In the genomic region with DNA sequence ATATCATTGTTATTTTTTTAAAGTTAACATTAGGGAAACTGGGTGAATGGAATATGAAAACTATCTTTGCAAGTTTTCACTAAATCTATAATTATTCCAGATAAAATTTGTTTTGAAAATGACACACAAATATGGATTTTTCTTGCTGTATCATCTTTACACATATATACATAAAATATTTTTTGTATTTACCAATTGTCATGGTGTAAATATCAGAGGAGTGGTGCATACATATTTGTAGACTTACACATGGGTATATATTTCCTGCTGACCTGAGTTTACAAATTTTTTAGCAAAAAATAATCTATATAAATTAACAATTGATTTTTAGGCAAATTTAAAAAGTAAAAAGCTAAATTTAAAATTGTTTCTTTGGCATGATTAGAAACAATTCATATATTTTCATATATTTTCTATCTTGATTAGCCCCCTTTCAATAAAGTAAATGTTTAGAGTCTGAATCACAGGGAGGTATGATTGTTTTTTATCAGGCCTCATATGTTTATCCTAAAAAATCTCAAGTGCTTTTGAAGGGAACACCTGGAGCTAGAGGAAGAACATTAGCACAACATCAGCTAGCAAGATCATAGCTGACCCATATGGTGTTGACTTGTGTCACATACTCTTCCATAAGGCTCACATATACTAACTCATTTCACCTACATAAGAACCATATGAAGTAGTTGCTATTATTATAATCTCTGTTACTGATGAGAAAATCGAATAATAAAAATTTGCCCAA, we compare ENCODE assay signal across 1 cellular context.
TF ChIP-seq lines count a peak whose summit lies in the region.

No MANE protein-coding gene starts in this region.

TF ChIP-seq in GM23338, 12 proteins besides CTCF, POLR2A, EP300 and RAD21 (continued from another document):
- TF ChIP-seq, protein P1, sequence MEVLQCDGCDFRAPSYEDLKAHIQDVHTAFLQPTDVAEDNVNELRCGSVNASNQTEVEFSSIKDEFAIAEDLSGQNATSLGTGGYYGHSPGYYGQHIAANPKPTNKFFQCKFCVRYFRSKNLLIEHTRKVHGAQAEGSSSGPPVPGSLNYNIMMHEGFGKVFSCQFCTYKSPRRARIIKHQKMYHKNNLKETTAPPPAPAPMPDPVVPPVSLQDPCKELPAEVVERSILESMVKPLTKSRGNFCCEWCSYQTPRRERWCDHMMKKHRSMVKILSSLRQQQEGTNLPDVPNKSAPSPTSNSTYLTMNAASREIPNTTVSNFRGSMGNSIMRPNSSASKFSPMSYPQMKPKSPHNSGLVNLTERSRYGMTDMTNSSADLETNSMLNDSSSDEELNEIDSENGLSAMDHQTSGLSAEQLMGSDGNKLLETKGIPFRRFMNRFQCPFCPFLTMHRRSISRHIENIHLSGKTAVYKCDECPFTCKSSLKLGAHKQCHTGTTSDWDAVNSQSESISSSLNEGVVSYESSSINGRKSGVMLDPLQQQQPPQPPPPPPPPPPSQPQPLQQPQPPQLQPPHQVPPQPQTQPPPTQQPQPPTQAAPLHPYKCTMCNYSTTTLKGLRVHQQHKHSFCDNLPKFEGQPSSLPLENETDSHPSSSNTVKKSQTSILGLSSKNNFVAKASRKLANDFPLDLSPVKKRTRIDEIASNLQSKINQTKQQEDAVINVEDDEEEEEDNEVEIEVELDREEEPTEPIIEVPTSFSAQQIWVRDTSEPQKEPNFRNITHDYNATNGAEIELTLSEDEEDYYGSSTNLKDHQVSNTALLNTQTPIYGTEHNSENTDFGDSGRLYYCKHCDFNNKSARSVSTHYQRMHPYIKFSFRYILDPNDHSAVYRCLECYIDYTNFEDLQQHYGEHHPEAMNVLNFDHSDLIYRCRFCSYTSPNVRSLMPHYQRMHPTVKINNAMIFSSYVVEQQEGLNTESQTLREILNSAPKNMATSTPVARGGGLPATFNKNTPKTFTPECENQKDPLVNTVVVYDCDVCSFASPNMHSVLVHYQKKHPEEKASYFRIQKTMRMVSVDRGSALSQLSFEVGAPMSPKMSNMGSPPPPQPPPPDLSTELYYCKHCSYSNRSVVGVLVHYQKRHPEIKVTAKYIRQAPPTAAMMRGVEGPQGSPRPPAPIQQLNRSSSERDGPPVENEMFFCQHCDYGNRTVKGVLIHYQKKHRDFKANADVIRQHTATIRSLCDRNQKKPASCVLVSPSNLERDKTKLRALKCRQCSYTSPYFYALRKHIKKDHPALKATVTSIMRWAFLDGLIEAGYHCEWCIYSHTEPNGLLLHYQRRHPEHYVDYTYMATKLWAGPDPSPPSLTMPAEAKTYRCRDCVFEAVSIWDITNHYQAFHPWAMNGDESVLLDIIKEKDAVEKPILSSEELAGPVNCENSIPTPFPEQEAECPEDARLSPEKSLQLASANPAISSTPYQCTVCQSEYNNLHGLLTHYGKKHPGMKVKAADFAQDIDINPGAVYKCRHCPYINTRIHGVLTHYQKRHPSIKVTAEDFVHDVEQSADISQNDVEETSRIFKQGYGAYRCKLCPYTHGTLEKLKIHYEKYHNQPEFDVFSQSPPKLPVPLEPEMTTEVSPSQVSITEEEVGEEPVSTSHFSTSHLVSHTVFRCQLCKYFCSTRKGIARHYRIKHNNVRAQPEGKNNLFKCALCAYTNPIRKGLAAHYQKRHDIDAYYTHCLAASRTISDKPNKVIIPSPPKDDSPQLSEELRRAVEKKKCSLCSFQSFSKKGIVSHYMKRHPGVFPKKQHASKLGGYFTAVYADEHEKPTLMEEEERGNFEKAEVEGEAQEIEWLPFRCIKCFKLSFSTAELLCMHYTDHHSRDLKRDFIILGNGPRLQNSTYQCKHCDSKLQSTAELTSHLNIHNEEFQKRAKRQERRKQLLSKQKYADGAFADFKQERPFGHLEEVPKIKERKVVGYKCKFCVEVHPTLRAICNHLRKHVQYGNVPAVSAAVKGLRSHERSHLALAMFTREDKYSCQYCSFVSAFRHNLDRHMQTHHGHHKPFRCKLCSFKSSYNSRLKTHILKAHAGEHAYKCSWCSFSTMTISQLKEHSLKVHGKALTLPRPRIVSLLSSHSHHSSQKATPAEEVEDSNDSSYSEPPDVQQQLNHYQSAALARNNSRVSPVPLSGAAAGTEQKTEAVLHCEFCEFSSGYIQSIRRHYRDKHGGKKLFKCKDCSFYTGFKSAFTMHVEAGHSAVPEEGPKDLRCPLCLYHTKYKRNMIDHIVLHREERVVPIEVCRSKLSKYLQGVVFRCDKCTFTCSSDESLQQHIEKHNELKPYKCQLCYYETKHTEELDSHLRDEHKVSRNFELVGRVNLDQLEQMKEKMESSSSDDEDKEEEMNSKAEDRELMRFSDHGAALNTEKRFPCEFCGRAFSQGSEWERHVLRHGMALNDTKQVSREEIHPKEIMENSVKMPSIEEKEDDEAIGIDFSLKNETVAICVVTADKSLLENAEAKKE (CRISPR knock-in tag; IDR thresholded peaks at IDR 0.05), result no peak
- TF ChIP-seq, protein P2, sequence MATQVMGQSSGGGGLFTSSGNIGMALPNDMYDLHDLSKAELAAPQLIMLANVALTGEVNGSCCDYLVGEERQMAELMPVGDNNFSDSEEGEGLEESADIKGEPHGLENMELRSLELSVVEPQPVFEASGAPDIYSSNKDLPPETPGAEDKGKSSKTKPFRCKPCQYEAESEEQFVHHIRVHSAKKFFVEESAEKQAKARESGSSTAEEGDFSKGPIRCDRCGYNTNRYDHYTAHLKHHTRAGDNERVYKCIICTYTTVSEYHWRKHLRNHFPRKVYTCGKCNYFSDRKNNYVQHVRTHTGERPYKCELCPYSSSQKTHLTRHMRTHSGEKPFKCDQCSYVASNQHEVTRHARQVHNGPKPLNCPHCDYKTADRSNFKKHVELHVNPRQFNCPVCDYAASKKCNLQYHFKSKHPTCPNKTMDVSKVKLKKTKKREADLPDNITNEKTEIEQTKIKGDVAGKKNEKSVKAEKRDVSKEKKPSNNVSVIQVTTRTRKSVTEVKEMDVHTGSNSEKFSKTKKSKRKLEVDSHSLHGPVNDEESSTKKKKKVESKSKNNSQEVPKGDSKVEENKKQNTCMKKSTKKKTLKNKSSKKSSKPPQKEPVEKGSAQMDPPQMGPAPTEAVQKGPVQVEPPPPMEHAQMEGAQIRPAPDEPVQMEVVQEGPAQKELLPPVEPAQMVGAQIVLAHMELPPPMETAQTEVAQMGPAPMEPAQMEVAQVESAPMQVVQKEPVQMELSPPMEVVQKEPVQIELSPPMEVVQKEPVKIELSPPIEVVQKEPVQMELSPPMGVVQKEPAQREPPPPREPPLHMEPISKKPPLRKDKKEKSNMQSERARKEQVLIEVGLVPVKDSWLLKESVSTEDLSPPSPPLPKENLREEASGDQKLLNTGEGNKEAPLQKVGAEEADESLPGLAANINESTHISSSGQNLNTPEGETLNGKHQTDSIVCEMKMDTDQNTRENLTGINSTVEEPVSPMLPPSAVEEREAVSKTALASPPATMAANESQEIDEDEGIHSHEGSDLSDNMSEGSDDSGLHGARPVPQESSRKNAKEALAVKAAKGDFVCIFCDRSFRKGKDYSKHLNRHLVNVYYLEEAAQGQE (IDR thresholded peaks at IDR 0.05; ENCODE audit: unreplicated experiment), result no peak
- TF ChIP-seq JUNB (IDR thresholded peaks at IDR 0.05; ENCODE audit: unreplicated experiment), result no peak
